In genomic region chr22:39476664-39477063, GRCh38 we compare ENCODE assay signal across 20 cellular contexts. TPM values are rescaled to one million over a fixed set of nuclear protein-coding genes. Genes with fewer than 3 reads are reported as not detected.
"Had no signal": no experiment of that assay in that cellular context is flagged by ENCODE, and none has a peak within 500 bp of the region (broad histone marks: within the 10 kb centered on the region; RNA-seq: fewer than 3 reads in every experiment).

No MANE protein-coding gene starts in this region.

- DNase-seq: activated CD4-positive, alpha-beta T cell treated with anti-CD3 and anti-CD28 coated beads for 48 hours; activated CD4-positive, alpha-beta T cell treated with anti-CD3 and anti-CD28 coated beads, Interleukin-2, amount 50 U/mL, for 48 hours; activated CD4-positive, CD25-positive, alpha-beta regulatory T cell treated with anti-CD3 and anti-CD28 coated beads, Interleukin-2, amount 50 U/mL, for 72 hours; activated CD8-positive, alpha-beta memory T cell treated with anti-CD3 and anti-CD28 coated beads, Interleukin-2, amount 10 ng/mL, durations not matched to agents 7 days and 5 days; activated effector memory CD4-positive, alpha-beta T cell treated with anti-CD3 and anti-CD28 coated beads, Interleukin-2, amount 50 U/mL, for 16 hours; activated naive CD4-positive, alpha-beta T cell treated with anti-CD3 and anti-CD28 coated beads for 36 hours; activated T-cell treated with anti-CD3 and anti-CD28 coated beads, Interleukin-2, amount 50 U/mL, for 4 hours; KG1; NCI-H1092; NCI-H1417 treated with DMSO at 0.1 percent for 48 hours; NCI-H1694 treated with DMSO at 0.1 percent for 48 hours; NCI-H2029 treated with DMSO at 0.1 percent for 48 hours; NCI-H524; PC-9; SIG-M5; T-helper 17 cell; T-helper 9 cell had no signal

- H3K4me3 Mint-ChIP-seq: activated CD8-positive, alpha-beta memory T cell treated with anti-CD3 and anti-CD28 coated beads, Interleukin-2, amount 10 ng/mL, durations not matched to agents 7 days and 5 days; activated naive CD4-positive, alpha-beta T cell treated with anti-CD3 and anti-CD28 coated beads for 36 hours; activated naive CD8-positive, alpha-beta T cell; activated T-cell treated with anti-CD3 and anti-CD28 coated beads, Interleukin-2, amount 50 U/mL, for 4 hours; T-helper 17 cell; WTC11 had no signal

- H3K4me3 ChIP-seq: PC-9 had no signal

- H3K36me3 Mint-ChIP-seq: activated CD8-positive, alpha-beta memory T cell treated with anti-CD3 and anti-CD28 coated beads, Interleukin-2, amount 10 ng/mL, durations not matched to agents 7 days and 5 days; activated naive CD8-positive, alpha-beta T cell; WTC11 had no signal

- ATAC-seq: activated CD8-positive, alpha-beta memory T cell treated with anti-CD3 and anti-CD28 coated beads, Interleukin-2, amount 10 ng/mL, durations not matched to agents 7 days and 5 days; activated T-cell treated with anti-CD3 and anti-CD28 coated beads, Interleukin-2, amount 50 U/mL, for 4 hours; T-helper 17 cell; WTC11 had no signal

- H3K27me3 Mint-ChIP-seq: activated CD8-positive, alpha-beta memory T cell treated with anti-CD3 and anti-CD28 coated beads, Interleukin-2, amount 10 ng/mL, durations not matched to agents 7 days and 5 days; activated naive CD8-positive, alpha-beta T cell had no signal

- H3K27ac ChIP-seq: PC-9 had no signal

- H3K9me3 Mint-ChIP-seq: activated naive CD4-positive, alpha-beta T cell treated with anti-CD3 and anti-CD28 coated beads for 36 hours; activated T-cell treated with anti-CD3 and anti-CD28 coated beads, Interleukin-2, amount 50 U/mL, for 4 hours; WTC11 had no signal

- H3K27ac Mint-ChIP-seq: activated CD8-positive, alpha-beta memory T cell treated with anti-CD3 and anti-CD28 coated beads, Interleukin-2, amount 10 ng/mL, durations not matched to agents 7 days and 5 days; activated naive CD4-positive, alpha-beta T cell treated with anti-CD3 and anti-CD28 coated beads for 36 hours; activated naive CD8-positive, alpha-beta T cell; T-helper 17 cell; WTC11 had no signal

- H2AFZ ChIP-seq: PC-9 had no signal

- H3K4me2 ChIP-seq: PC-9 had no signal

RNA-seq across cellular contexts. Expression of gene MGAT3, which starts 19.9 kb away (rescaled TPM):
- total RNA-seq: MCF 10A, PC-9 had no signal
